Comparison of ENCODE assay signal across 1 cellular context in genomic region chr5:34859253-34859652, GRCh38.
TF ChIP-seq lines count a peak whose summit lies in the region.

No MANE protein-coding gene starts in this region.

TF ChIP-seq in GM23338, 12 proteins besides CTCF, POLR2A, EP300 and RAD21 (continued from another document):
- TF ChIP-seq ZNF462 (CRISPR knock-in tag; IDR thresholded peaks at IDR 0.05) (no peak), ZNF114 (CRISPR knock-in tag; IDR thresholded peaks at IDR 0.05) (no peak), EZH2phosphoT487 (IDR thresholded peaks at IDR 0.05; ENCODE audit: unreplicated experiment) (no peak)
